3 cellular contexts compared by ENCODE assay signal in the genomic region with DNA sequence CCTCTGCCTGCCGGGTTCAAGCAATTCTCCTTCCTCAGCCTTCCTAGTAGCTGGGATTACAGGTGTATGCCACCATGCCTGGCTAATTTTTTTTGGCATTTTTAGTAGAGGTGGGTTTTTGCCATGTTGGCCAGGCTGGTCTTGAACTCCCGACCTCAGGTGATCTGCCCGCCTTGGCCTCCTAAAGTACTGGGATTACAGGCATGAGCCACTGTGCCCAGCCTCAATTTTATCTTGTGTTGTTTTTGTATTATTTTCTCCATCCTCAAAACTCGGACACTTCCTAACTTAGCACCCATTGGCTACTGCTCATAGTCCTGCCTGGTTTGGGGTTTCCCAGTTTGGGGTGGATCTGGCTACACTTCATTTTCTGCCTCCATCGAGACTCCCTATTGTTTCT. TPM values are rescaled to one million over a fixed set of nuclear protein-coding genes. Genes with fewer than 3 reads are reported as not detected.
"Had no signal": no experiment of that assay in that cellular context is flagged by ENCODE, and none has a peak within 500 bp of the region (broad histone marks: within the 10 kb centered on the region; RNA-seq: fewer than 3 reads in every experiment).

No MANE protein-coding gene starts in this region.

RNA-seq across cellular contexts. Expression of gene NYNRIN, which starts 11.2 kb away (rescaled TPM):
- total RNA-seq: activated T-helper 1 cell treated with anti-CD3 and anti-CD28 coated beads, Interleukin-12 subunit alpha, Interleukin-12 subunit beta, Interleukin-2, Interleukin-4 antibody, amounts not matched to agents 30 ng/mL and 10 ng/mL and 1 ng/mL, durations not matched to agents 14 hours and 24 hours and 36 hours had no signal

RNA-seq across cellular contexts. Expression of gene NFATC4, which starts 19.6 kb away (rescaled TPM):
- total RNA-seq: activated naive CD8-positive, alpha-beta T cell treated with anti-CD3 and anti-CD28 coated beads, Interleukin-2, amount 10 ng/mL, durations not matched to agents 7 days and 5 days; activated T-helper 1 cell treated with anti-CD3 and anti-CD28 coated beads, Interleukin-12 subunit alpha, Interleukin-12 subunit beta, Interleukin-2, Interleukin-4 antibody, amounts not matched to agents 30 ng/mL and 10 ng/mL and 1 ng/mL, durations not matched to agents 14 hours and 24 hours and 36 hours had no signal

RNA-seq across cellular contexts. Expression of gene RIPK3, which starts 47.8 kb away (rescaled TPM):
- polyA plus RNA-seq: cardiac muscle cell had no signal
